ENCODE assay signal across 21 cellular contexts in the genomic region with DNA sequence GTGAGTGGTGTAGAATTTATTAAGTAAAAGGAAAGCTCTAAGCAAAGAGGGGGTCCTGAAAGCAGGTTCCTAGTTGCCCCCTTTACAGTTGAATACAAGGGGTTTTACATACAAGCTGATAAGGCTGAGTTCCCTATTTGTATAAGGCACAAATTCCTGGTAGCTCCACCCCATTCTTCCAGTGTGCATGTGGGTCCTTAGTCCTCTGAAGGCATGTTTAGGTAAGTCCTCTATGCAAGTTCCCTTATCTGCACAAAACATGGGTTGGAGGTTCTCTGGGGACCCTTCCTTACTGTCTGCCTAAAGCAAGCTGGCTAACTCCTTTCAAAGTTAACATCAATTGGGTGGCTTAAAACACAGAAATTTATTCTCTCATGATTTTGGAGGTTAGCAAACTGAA.
"Had no signal": no experiment of that assay in that cellular context is flagged by ENCODE, and none has a peak within 500 bp of the region (broad histone marks: within the 10 kb centered on the region; RNA-seq: fewer than 3 reads in every experiment).

No MANE protein-coding gene starts in this region.

- H3K9me3 ChIP-seq: mucosa of descending colon, ovary, right atrium auricular region, stomach, thoracic aorta, transverse colon had no signal

- DNase-seq: cortex of kidney; dorsolateral prefrontal cortex; effector CD8-positive, alpha-beta T cell; heart right ventricle; hypothalamus; kidney glomerular epithelial cell; mammary epithelial cell; mucosa of descending colon; naive thymus-derived CD8-positive, alpha-beta T cell; ovary; sigmoid colon; stimulated activated CD4-positive, alpha-beta T cell treated with anti-CD3 and anti-CD28 coated beads, Interleukin-2, amount 100 ng/mL, for 24 hours; stimulated activated CD4-positive, alpha-beta T cell treated with anti-CD3 and anti-CD28 coated beads, Interleukin-4, amount 100 ng/mL, for 4 hours; stimulated activated naive CD4-positive, alpha-beta T cell; stomach; substantia nigra; transverse colon had no signal

- H3K4me3 Mint-ChIP-seq: naive thymus-derived CD8-positive, alpha-beta T cell had no signal

- H3K36me3 ChIP-seq: heart right ventricle, ovary, right atrium auricular region, sigmoid colon, stomach, thoracic aorta, transverse colon had no signal

- H3K27ac Mint-ChIP-seq: naive thymus-derived CD8-positive, alpha-beta T cell had no signal

- H3K4me3 ChIP-seq: dorsolateral prefrontal cortex, heart right ventricle, mucosa of descending colon, ovary, right atrium auricular region, sigmoid colon, skin epidermis, stomach, thoracic aorta, transverse colon had no signal

- H3K27me3 ChIP-seq: dorsolateral prefrontal cortex, ovary, right atrium auricular region, sigmoid colon, transverse colon had no signal

- ATAC-seq: esophagus mucosa; heart right ventricle; mucosa of descending colon; naive thymus-derived CD8-positive, alpha-beta T cell had no signal

- H3K27ac ChIP-seq: dorsolateral prefrontal cortex, heart right ventricle, ovary, right atrium auricular region, sigmoid colon, skin epidermis, stomach, thoracic aorta, transverse colon had no signal
